In the genomic region with DNA sequence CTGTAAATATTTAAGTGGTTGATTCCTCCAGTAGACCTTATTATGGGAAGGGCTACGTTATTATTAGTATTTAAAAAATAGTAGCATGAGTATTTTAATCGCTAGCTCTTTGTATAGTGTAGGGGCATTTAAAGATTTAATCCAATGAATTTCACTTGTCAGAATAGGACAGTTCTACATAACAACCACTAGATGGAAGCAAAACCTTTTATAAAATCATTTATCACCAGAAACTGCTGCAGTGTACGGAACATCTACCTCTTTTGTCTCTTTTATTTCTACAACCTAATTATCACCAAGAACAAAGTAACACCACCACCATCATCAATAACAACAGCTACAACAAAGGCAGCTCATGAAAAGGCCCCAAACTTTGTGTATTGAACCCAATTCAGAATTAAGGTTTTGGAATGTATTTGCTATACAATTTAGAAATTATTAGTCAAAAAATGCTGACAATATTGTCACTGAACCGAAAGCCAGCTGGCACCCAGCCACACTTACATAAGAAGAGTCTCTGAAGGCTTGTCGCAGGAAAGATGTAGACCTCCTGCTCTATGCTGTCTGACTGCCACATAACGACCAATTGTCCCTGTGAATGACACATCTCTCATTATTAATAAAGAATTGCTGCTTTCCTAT, we compare ENCODE assay signal across 8 cellular contexts.
DNase-seq lines count a peak whose midpoint lies in the region; ATAC-seq and TF ChIP-seq lines count a peak whose summit lies in the region.

No MANE protein-coding gene starts in this region.

- H3K36me3 ChIP-seq in body of pancreas (replicated peaks in 1 of 2; ENCODE audit: insufficient read depth in 1 of 2, low read depth in 2 of 2), result no peaks in the 10 kb centered on the region

- no peaks in the 10 kb centered on the region for H3K27me3 ChIP-seq in body of pancreas

- peak; percentile 4 for TF ChIP-seq CTCF in HFF-Myc (IDR thresholded peaks at IDR 0.05; ENCODE audit: low read depth, low read length, missing control alignments)
- TF ChIP-seq CTCF in body of pancreas (IDR thresholded peaks at IDR 0.05), result peak; percentile 32 to 79 (median 55)

- no peak overlapping the region for H3K27ac ChIP-seq in body of pancreas

- no peaks in the 10 kb centered on the region for H3K9me3 ChIP-seq in body of pancreas

- intact Hi-C loops in body of pancreas (cut with DNase I), result no loop called here

- peak; percentile 67 for ATAC-seq in body of pancreas
- no peak for ATAC-seq in HG02623 (IDR thresholded peaks at IDR 0.05; ENCODE audit: unreplicated experiment)
- ATAC-seq in HG03135 (IDR thresholded peaks at IDR 0.05; ENCODE audit: unreplicated experiment), result no peak

- WGBS in body of pancreas, 2 donors, result 5 to 7% methylated on average over 6 of the region's 6 CpGs

- no peaks in the 10 kb centered on the region for H3K4me1 ChIP-seq in body of pancreas

- no peak for TF ChIP-seq POLR2A in body of pancreas (IDR thresholded peaks at IDR 0.05)

- peak; percentile 21 for DNase-seq in GM03348 (ENCODE audit: low spot score)
- no peak for DNase-seq in HFF-Myc (ENCODE audit: extremely low read depth, low read depth)
- peak; percentile 83 for DNase-seq in NCI-H2227 treated with DMSO at 0.1 percent for 48 hours (lab: John Stamatoyannopoulos, UW)
- DNase-seq in body of pancreas, result peak in 1 of 4 donors; percentile 39
- DNase-seq in kidney tubule cell (ENCODE audit: low spot score), result peak; percentile 47
- DNase-seq in cortex of kidney (lab: John Stamatoyannopoulos, UW), result no peak

- H3K4me3 ChIP-seq in HFF-Myc (replicated peaks; ENCODE audit: low read depth, low read length), result no peak overlapping the region
- no peak overlapping the region for H3K4me3 ChIP-seq in body of pancreas

Comparison
In these comparisons a context has a peak if more than half of its experiments do, and no peak if none do; other contexts are left out.
1. DNase-seq: peak in GM03348 (single experiment), NCI-H2227 treated with DMSO at 0.1 percent for 48 hours (single experiment) and kidney tubule cell (single experiment); none in HFF-Myc (single experiment) and cortex of kidney (single experiment).